In genomic region chr13:28622286-28622685, GRCh38 we compare ENCODE assay signal across 1 cellular context.
TF ChIP-seq lines count a peak whose summit lies in the region.

No MANE protein-coding gene starts in this region.

TF ChIP-seq in IMR-90, 13 proteins besides CTCF, POLR2A, EP300 and RAD21 (continued from another document):
- no peak for TF ChIP-seq MXI1 (IDR thresholded peaks at IDR 0.05; ENCODE audit: borderline replicate concordance, low read depth, low read length)
- no peak for TF ChIP-seq BHLHE40 (IDR thresholded peaks at IDR 0.05; ENCODE audit: low read depth, low read length)
- TF ChIP-seq RFX5 (IDR thresholded peaks at IDR 0.05; ENCODE audit: low read depth, low read length): no peak
- TF ChIP-seq SMC3 (IDR thresholded peaks at IDR 0.05; ENCODE audit: low read depth, low read length): no peak
- TF ChIP-seq RCOR1 (IDR thresholded peaks at IDR 0.05; ENCODE audit: insufficient replicate concordance, low read length): no peak
- no peak for TF ChIP-seq USF2 (IDR thresholded peaks at IDR 0.05; ENCODE audit: low read depth, low read length)
- TF ChIP-seq MAFK (IDR thresholded peaks at IDR 0.05; ENCODE audit: low read depth, low read length): no peak
- no peak for TF ChIP-seq ELK1 (IDR thresholded peaks at IDR 0.05; ENCODE audit: borderline replicate concordance, low read depth, low read length)
- TF ChIP-seq CHD1 (IDR thresholded peaks at IDR 0.05; ENCODE audit: low read depth, low read length): no peak
